27 cellular contexts compared by ENCODE assay signal in genomic region chr4:44671636-44672035, GRCh38. TPM values are rescaled to one million over a fixed set of nuclear protein-coding genes. Genes with fewer than 3 reads are reported as not detected.
"Had no signal": no experiment of that assay in that cellular context is flagged by ENCODE, and none has a peak within 500 bp of the region (broad histone marks: within the 10 kb centered on the region; RNA-seq: fewer than 3 reads in every experiment).

No MANE protein-coding gene starts in this region.

- ATAC-seq: Panc1, PC-3, SK-N-SH treated with all-trans-retinoic acid at 6 μM for 48 hours had no signal

- H3K27ac ChIP-seq: RWPE1 had no signal

- DNase-seq: KBM-7; MV-4-11; NCI-H1048; NCI-H1105; NCI-H1417; NCI-H1436 treated with DMSO at 0.1 percent for 48 hours; NCI-H187; NCI-H2029; NCI-H2081 treated with DMSO at 0.1 percent for 48 hours; NCI-H2171; NCI-H226; NCI-H524; NCI-H526 treated with DMSO at 0.1 percent for 48 hours; NCI-H774; NK-92 treated with Interleukin-12 subunit alpha and Interleukin-12 subunit beta, amount 100 ng/mL, for 24 hours; PC-3; SHP77; T-helper 1 cell had no signal

RNA-seq across cellular contexts. Expression of gene YIPF7, which starts 20.2 kb away (rescaled TPM):
- total RNA-seq: HT-29, LHCN-M2, MCF 10A, NCI-H460, OCI-LY7, PC-3, SK-MEL-5 had no signal
